1 cellular context compared by ENCODE assay signal in genomic region chr3:140135461-140135860, GRCh38.
TF ChIP-seq lines count a peak whose summit lies in the region.

No MANE protein-coding gene starts in this region.

TF ChIP-seq in GM23338, 12 proteins besides CTCF, POLR2A, EP300 and RAD21:
- TF ChIP-seq ZNF462 (CRISPR knock-in tag; IDR thresholded peaks at IDR 0.05) = no peak
- no peak for TF ChIP-seq ZNF331 (CRISPR knock-in tag; IDR thresholded peaks at IDR 0.05; ENCODE audit: low read depth)
- no peak for TF ChIP-seq POLR2AphosphoS5 (IDR thresholded peaks at IDR 0.05; ENCODE audit: low read depth)
- TF ChIP-seq ZNF114 (CRISPR knock-in tag; IDR thresholded peaks at IDR 0.05) = no peak
- no peak for TF ChIP-seq NANOG (IDR thresholded peaks at IDR 0.05; ENCODE audit: borderline replicate concordance)
- no peak for TF ChIP-seq JUNB (IDR thresholded peaks at IDR 0.05; ENCODE audit: unreplicated experiment)
- TF ChIP-seq EZH2 (IDR thresholded peaks at IDR 0.05; ENCODE audit: low read depth, unreplicated experiment) = no peak
- TF ChIP-seq EZH2phosphoT487 (IDR thresholded peaks at IDR 0.05; ENCODE audit: unreplicated experiment) = no peak
- TF ChIP-seq REST (IDR thresholded peaks at IDR 0.05; ENCODE audit: unreplicated experiment) = no peak
- TF ChIP-seq ETS1 (IDR thresholded peaks at IDR 0.05) = no peak
- TF ChIP-seq CREB1 (CRISPR knock-in tag; IDR thresholded peaks at IDR 0.05; ENCODE audit: low read depth) = no peak
- TF ChIP-seq STAT1 (IDR thresholded peaks at IDR 0.05; ENCODE audit: unreplicated experiment) = no peak
